ENCODE assay signal across 9 cellular contexts in genomic region chr17:81340606-81341346, GRCh38. TPM values are rescaled to one million over a fixed set of nuclear protein-coding genes. Genes with fewer than 3 reads are reported as not detected.
DNase-seq lines count a peak whose midpoint lies in the region; ATAC-seq and TF ChIP-seq lines count a peak whose summit lies in the region.
"Had no signal": no experiment of that assay in that cellular context is flagged by ENCODE, and none has a peak within 500 bp of the region (broad histone marks: within the 10 kb centered on the region; RNA-seq: fewer than 3 reads in every experiment).

No MANE protein-coding gene starts in this region.

- H3K9me3 ChIP-seq in BLaER1 (no peaks in the 10 kb centered on the region), adipocyte (ENCODE audit: control insufficient read depth, low read length) (no peaks in the 10 kb centered on the region), heart left ventricle (no peaks in the 10 kb centered on the region), trophoblast cell (ENCODE audit: insufficient read depth, low read depth, low read length) (peaks cover 1% of the 10 kb centered on the region)

- ATAC-seq in heart left ventricle (no peak), HG02642 (IDR thresholded peaks at IDR 0.05; ENCODE audit: poor library complexity, unreplicated experiment) (no peak)
- ATAC-seq: T-cell had no signal

- peak overlapping the region; percentile 96 for H3K4me3 ChIP-seq in BLaER1
- H3K4me3 ChIP-seq in adipocyte (ENCODE audit: low read length) = peak overlapping the region; percentile 88
- H3K4me3 ChIP-seq in heart left ventricle = peak overlapping the region; percentile 33 to 93 (median 82)
- no peak overlapping the region for H3K4me3 ChIP-seq in trophoblast cell (ENCODE audit: low read depth, low read length)

- H2AK5ac ChIP-seq in trophoblast cell (ENCODE audit: low read length) = peak overlapping the region; percentile 15

- H2AFZ ChIP-seq in trophoblast cell (ENCODE audit: insufficient read depth, low read length, poor library complexity) = no peak overlapping the region

- intact Hi-C loops in heart left ventricle (cut with DNase I) = loop anchor here in 1 of 10 donors (1.0 kb wide), 1 partner anchor 31 kb away; no protein-coding TSS in a partner anchor

- no peak overlapping the region for H2BK120ac ChIP-seq in trophoblast cell (ENCODE audit: insufficient read depth, low read length, poor library complexity)

- no peak overlapping the region for H4K8ac ChIP-seq in trophoblast cell (ENCODE audit: low read depth, low read length)

- H3K36me3 ChIP-seq in BLaER1 (peaks cover 30% of the 10 kb centered on the region), adipocyte (ENCODE audit: control insufficient read depth, insufficient read depth, low read length, severe bottlenecking) (no peaks in the 10 kb centered on the region), heart left ventricle (peaks cover 0 to 3% (median 0%) of the 10 kb centered on the region in 9 donors), trophoblast cell (ENCODE audit: control insufficient read depth in 1 of 2, insufficient read depth in 2 of 2, low read length in 2 of 2) (peaks cover 4 to 8% of the 10 kb centered on the region in 2 experiments)

- TF ChIP-seq POLR2A in heart left ventricle (IDR thresholded peaks at IDR 0.05) = peak in 1 of 2 donors; percentile 24

- H4K12ac ChIP-seq in trophoblast cell (ENCODE audit: low read depth, low read length) = no peak overlapping the region

- peak overlapping the region; percentile 96 for H3K4me2 ChIP-seq in BLaER1
- H3K4me2 ChIP-seq in trophoblast cell (ENCODE audit: low read length) = peak overlapping the region; percentile 85

- no peak overlapping the region for H4K91ac ChIP-seq in trophoblast cell (ENCODE audit: low read depth, low read length)

- H3K14ac ChIP-seq in trophoblast cell (ENCODE audit: low read length) = no peak overlapping the region

- peak overlapping the region; percentile 51 for H3K4ac ChIP-seq in trophoblast cell (ENCODE audit: low read depth, low read length)

- H3K27ac ChIP-seq in BLaER1 = peak overlapping the region; percentile 99
- peak overlapping the region; percentile 94 to 99 (median 97) for H3K27ac ChIP-seq in heart left ventricle
- no peak overlapping the region for H3K27ac ChIP-seq in trophoblast cell (ENCODE audit: low read depth, low read length)

- peak overlapping the region; percentile 28 for H3K18ac ChIP-seq in trophoblast cell (ENCODE audit: low read length)

- H3K27me3 ChIP-seq in BLaER1 (peaks cover 49% of the 10 kb centered on the region), adipocyte (replicated peaks; ENCODE audit: control insufficient read depth, insufficient read depth, low read length) (no peaks in the 10 kb centered on the region), heart left ventricle (peaks cover 0 to 35% (median 0%) of the 10 kb centered on the region in 9 donors), trophoblast cell (ENCODE audit: insufficient read depth, low read length) (peaks cover 13% of the 10 kb centered on the region)

- peaks cover 39% of the 10 kb centered on the region for H3K79me1 ChIP-seq in trophoblast cell (ENCODE audit: low read length)

- H4K20me1 ChIP-seq in BLaER1 = peaks cover 80% of the 10 kb centered on the region

- no peak overlapping the region for H3K23ac ChIP-seq in trophoblast cell (ENCODE audit: low read length)

- peak overlapping the region; percentile 32 for H2BK12ac ChIP-seq in trophoblast cell (ENCODE audit: low read length)

- H3K4me1 ChIP-seq in BLaER1 = peaks cover 61% of the 10 kb centered on the region
- H3K4me1 ChIP-seq in adipocyte (ENCODE audit: control insufficient read depth, insufficient read depth, low read length) = peaks cover 33% of the 10 kb centered on the region
- H3K4me1 ChIP-seq in heart left ventricle = peaks cover 6 to 63% (median 41%) of the 10 kb centered on the region in 12 donors
- H3K4me1 ChIP-seq in trophoblast cell (ENCODE audit: control insufficient read depth in 1 of 2, insufficient read depth in 2 of 2, low read length in 2 of 2) = peaks cover 14 to 26% of the 10 kb centered on the region in 2 experiments

- 26 to 40% (median 31%) methylated on average over 45 of the region's 45 CpGs for WGBS in heart left ventricle, 4 donors
- WGBS in trophoblast cell (ENCODE audit: extremely low coverage, insufficient coverage, insufficient read length) = no CpG with 5 or more reads among the region's 45 CpGs

- no peak for TF ChIP-seq CTCF in heart left ventricle (IDR thresholded peaks at IDR 0.05)

- no peak overlapping the region for H2BK5ac ChIP-seq in trophoblast cell (ENCODE audit: low read depth, low read length, poor library complexity)

- H3K9ac ChIP-seq in BLaER1 (peak overlapping the region; percentile 100), adipocyte (ENCODE audit: low read length) (peak overlapping the region; percentile 94), trophoblast cell (ENCODE audit: low read length) (no peak overlapping the region)

- no peak for DNase-seq in adipocyte (ENCODE audit: low read depth)
- peak in 3 of 5 donors; percentile 48 to 73 (median 68) for DNase-seq in heart left ventricle
- DNase-seq in trophoblast cell = no peak
- DNase-seq in UCSD-AML1 (lab: John Stamatoyannopoulos, UW; ENCODE audit: unreplicated experiment) = no peak
- no peak for DNase-seq in HuH-7 (ENCODE audit: low spot score)
- DNase-seq in NCI-H146 (lab: John Stamatoyannopoulos, UW) = no peak
- DNase-seq: T-cell had no signal

- peaks cover 31% of the 10 kb centered on the region for H3K79me2 ChIP-seq in trophoblast cell (ENCODE audit: control insufficient read depth, insufficient read depth, low read length, poor library complexity)

RNA-seq across cellular contexts. Expression of gene SLC38A10, which starts 45.7 kb away (rescaled TPM):
- 10 to 100 TPM; 27.4 to 67.7 (median 43.1) TPM for total RNA-seq in heart left ventricle
- polyA plus RNA-seq in heart left ventricle = 10 to 100 TPM; 48.0 to 63.3 TPM
- polyA plus RNA-seq in trophoblast cell (2013) = 35.9 and 39.2 TPM in 2 replicates

RNA-seq across cellular contexts. Expression of gene BAHCC1, which starts 54.5 kb away (rescaled TPM):
- 10 to 100 TPM in 3 of 9 donors, 1 to 10 TPM in 6; 6.0 to 19.6 (median 9.3) TPM for total RNA-seq in heart left ventricle
- polyA plus RNA-seq in heart left ventricle = 1 to 10 TPM; 7.6 to 8.5 TPM
- polyA plus RNA-seq in trophoblast cell (2013) = 2.8 and 3.1 TPM in 2 replicates

Comparison
In these comparisons a context has a peak if more than half of its experiments do, and no peak if none do; other contexts are left out.
1. DNase-seq: peak in heart left ventricle (3 of 5); none in adipocyte (single experiment), trophoblast cell (0 of 2), UCSD-AML1 (single experiment), HuH-7 (single experiment) and NCI-H146 (single experiment).